ENCODE assay signal across 21 cellular contexts in genomic region chr11:16805942-16806341, GRCh38.
DNase-seq lines count a peak whose midpoint lies in the region; ATAC-seq and TF ChIP-seq lines count a peak whose summit lies in the region.
"Had no signal": no experiment of that assay in that cellular context is flagged by ENCODE, and none has a peak within 500 bp of the region (broad histone marks: within the 10 kb centered on the region; RNA-seq: fewer than 3 reads in every experiment).

No MANE protein-coding gene starts in this region.

- H3K36me3 Mint-ChIP-seq in activated CD4-positive, alpha-beta memory T cell treated with anti-CD3 and anti-CD28 coated beads for 36 hours, result no peaks in the 10 kb centered on the region
- H3K36me3 Mint-ChIP-seq: activated CD8-positive, alpha-beta memory T cell treated with anti-CD3 and anti-CD28 coated beads, Interleukin-2, amount 10 ng/mL, durations not matched to agents 7 days and 5 days had no signal

- H3K27ac ChIP-seq in GM23248 (no peak overlapping the region), Panc1 (ENCODE audit: low read length) (no peak overlapping the region), neutrophil (peak overlapping the region; percentile 84)

- no peaks in the 10 kb centered on the region for H3K9me2 ChIP-seq in GM23248 (ENCODE audit: insufficient read depth)

- ATAC-seq in Panc1, result peak; percentile 49; the same call in 1 of the 2 replicates
- no peak for ATAC-seq in HG02970 (IDR thresholded peaks at IDR 0.05; ENCODE audit: low FRiP score, unreplicated experiment)
- ATAC-seq: activated CD8-positive, alpha-beta memory T cell treated with anti-CD3 and anti-CD28 coated beads, Interleukin-2, amount 10 ng/mL, durations not matched to agents 7 days and 5 days; stimulated activated naive CD8-positive, alpha-beta T cell treated with anti-CD3 and anti-CD28 coated beads, Interleukin-15, Interleukin-2, amounts not matched to agents 100 U/mL and 50 U/mL, for 24 hours had no signal

- CTCF ChIA-PET in Panc1 (lab: Charles Lee), result no interaction called here
- CTCF ChIA-PET in activated CD4-positive, alpha-beta memory T cell treated with anti-CD3 and anti-CD28 coated beads for 36 hours (lab: Charles Lee), result interaction anchor here (0.8 to 3.6 kb wide), 4 partner anchors 14 to 22 kb away, joined by 3 to 13 read pairs (median 6); no protein-coding TSS in a partner anchor

- H3K79me2 ChIP-seq in GM23248 (ENCODE audit: insufficient read depth), result no peaks in the 10 kb centered on the region

- intact Hi-C loops in Panc1 (cut with micrococcal nuclease; ENCODE audit: unreplicated experiment), result no loop called here
- intact Hi-C loops in activated CD4-positive, alpha-beta memory T cell treated with anti-CD3 and anti-CD28 coated beads for 36 hours (cut with micrococcal nuclease), result no loop called here

- no peak overlapping the region for H3K27ac Mint-ChIP-seq in activated CD4-positive, alpha-beta memory T cell treated with anti-CD3 and anti-CD28 coated beads for 36 hours
- H3K27ac Mint-ChIP-seq: activated CD8-positive, alpha-beta memory T cell treated with anti-CD3 and anti-CD28 coated beads, Interleukin-2, amount 10 ng/mL, durations not matched to agents 7 days and 5 days; CD4-positive, alpha-beta T cell; endodermal cell had no signal

- H3F3A ChIP-seq in GM23248 (ENCODE audit: insufficient read depth), result no peaks in the 10 kb centered on the region

- no peaks in the 10 kb centered on the region for H3K9me3 ChIP-seq in GM23248 (ENCODE audit: low read depth)
- H3K9me3 ChIP-seq in Panc1 (ENCODE audit: control insufficient read depth, insufficient read depth, low read depth, low read length), result no peaks in the 10 kb centered on the region
- H3K9me3 ChIP-seq in neutrophil, result no peaks in the 10 kb centered on the region
- H3K9me3 ChIP-seq: Peyer's patch, right atrium auricular region had no signal

- in situ Hi-C loops in GM23248 (cut with MboI) (no loop called here), Panc1 (cut with HindIII; ENCODE audit: low pct_unique_long_range_greater_than_20kb, low sequenced_read_pairs) (no loop called here)

- no peak overlapping the region for H3K4me3 Mint-ChIP-seq in activated CD4-positive, alpha-beta memory T cell treated with anti-CD3 and anti-CD28 coated beads for 36 hours
- H3K4me3 Mint-ChIP-seq: activated CD8-positive, alpha-beta memory T cell treated with anti-CD3 and anti-CD28 coated beads, Interleukin-2, amount 10 ng/mL, durations not matched to agents 7 days and 5 days; CD4-positive, alpha-beta T cell; endodermal cell had no signal

- H3K27me3 ChIP-seq in GM23248 (replicated peaks; ENCODE audit: insufficient read depth) (0 out of 2 replicates have a peak, but pooled peaks cover 4% of the 10 kb centered on the region), Panc1 (ENCODE audit: control insufficient read depth, insufficient read depth, low read length) (no peaks in the 10 kb centered on the region), neutrophil (no peaks in the 10 kb centered on the region)
- H3K27me3 ChIP-seq: Peyer's patch, right atrium auricular region had no signal

- 57 to 63% methylated on average over 8 of the region's 8 CpGs for WGBS in GM23248 (ENCODE audit: low coverage in 1 of 2, low lambda C conversion rate in 2 of 2, missing lambda C conversion rate in 2 of 2), 2 experiments

- POLR2A ChIA-PET in Panc1 (lab: Charles Lee), result no interaction called here
- POLR2A ChIA-PET in activated CD4-positive, alpha-beta memory T cell treated with anti-CD3 and anti-CD28 coated beads for 36 hours (lab: Charles Lee), result no interaction called here

- peaks cover 2% of the 10 kb centered on the region for H3K4me1 Mint-ChIP-seq in activated CD4-positive, alpha-beta memory T cell treated with anti-CD3 and anti-CD28 coated beads for 36 hours (ENCODE audit: low read depth)

- BruUV-seq in Panc1 (replicated peaks; lab: Mats Ljungman, UMichigan), result no TSS peak

- H3K9ac ChIP-seq in GM23248, result no peak overlapping the region

- no peaks in the 10 kb centered on the region for H3K9me3 Mint-ChIP-seq in activated CD4-positive, alpha-beta memory T cell treated with anti-CD3 and anti-CD28 coated beads for 36 hours
- H3K9me3 Mint-ChIP-seq: CD4-positive, alpha-beta T cell; endodermal cell had no signal

- H3K4me1 ChIP-seq in GM23248 (ENCODE audit: insufficient read depth) (no peaks in the 10 kb centered on the region), Panc1 (ENCODE audit: control insufficient read depth, insufficient read depth, low read length) (0 out of 2 replicates have a peak, but pooled peaks cover 2% of the 10 kb centered on the region), neutrophil (ENCODE audit: control insufficient read depth in 1 of 2, insufficient read depth in 1 of 2, low read depth in 1 of 2, low read length in 1 of 2) (peaks cover 40 to 56% of the 10 kb centered on the region in 2 experiments)

- H3K36me3 ChIP-seq in GM23248 (ENCODE audit: low read depth), result no peaks in the 10 kb centered on the region
- H3K36me3 ChIP-seq in Panc1 (ENCODE audit: control insufficient read depth, insufficient read depth, low read length), result no peaks in the 10 kb centered on the region
- H3K36me3 ChIP-seq in neutrophil, result no peaks in the 10 kb centered on the region

- DNase-seq in GM23248 (peak; percentile 29), Panc1 (ENCODE audit: low read depth, low spot score) (no peak), fibroblast of mammary gland (ENCODE audit: low read depth) (peak; percentile 79), NCI-H2107 treated with DMSO at 0.1 percent for 48 hours (lab: John Stamatoyannopoulos, UW; ENCODE audit: unreplicated experiment) (no peak)
- no peak for DNase-seq in activated CD4-positive, alpha-beta memory T cell treated with anti-CD3 and anti-CD28 coated beads for 36 hours
- DNase-seq in stimulated activated CD4-positive, alpha-beta T cell treated with anti-CD3 and anti-CD28 coated beads, Interleukin-4, amount 100 ng/mL, for 24 hours, result no peak
- DNase-seq: activated CD8-positive, alpha-beta memory T cell treated with anti-CD3 and anti-CD28 coated beads, Interleukin-2, amount 10 ng/mL, durations not matched to agents 7 days and 5 days; activated effector memory CD4-positive, alpha-beta T cell treated with anti-CD3 and anti-CD28 coated beads, Interleukin-2, amount 50 U/mL, for 16 hours; CD4-positive, alpha-beta T cell; cerebellar nuclear complex; endodermal cell; foreskin melanocyte; NCI-H2081 treated with DMSO at 0.1 percent for 48 hours; NCI-H774; occipital lobe; Peyer's patch; stimulated activated naive CD8-positive, alpha-beta T cell treated with anti-CD3 and anti-CD28 coated beads, Interleukin-15, Interleukin-2, amounts not matched to agents 100 U/mL and 50 U/mL, for 24 hours; trophoblast cell had no signal

- no peak overlapping the region for H2AFZ ChIP-seq in GM23248

- H4K20me1 ChIP-seq in GM23248 (ENCODE audit: insufficient read depth), result no peaks in the 10 kb centered on the region

- no peaks in the 10 kb centered on the region for H3K27me3 Mint-ChIP-seq in activated CD4-positive, alpha-beta memory T cell treated with anti-CD3 and anti-CD28 coated beads for 36 hours
- H3K27me3 Mint-ChIP-seq: CD4-positive, alpha-beta T cell had no signal

- TF ChIP-seq CTCF in Panc1 (IDR thresholded peaks at IDR 0.05) (no peak), fibroblast of mammary gland (conservative IDR thresholded peaks at IDR 0.05; ENCODE audit: control insufficient read depth, insufficient read depth, low read depth, low read length) (no peak), neutrophil (IDR thresholded peaks at IDR 0.05) (no peak)

- H3K4me3 ChIP-seq in GM23248, result no peak overlapping the region
- H3K4me3 ChIP-seq in Panc1 (ENCODE audit: low read depth in 2 of 2, low read length in 2 of 2), result no peak overlapping the region
- H3K4me3 ChIP-seq in fibroblast of mammary gland (ENCODE audit: control insufficient read depth, low read depth, low read length), result no peak overlapping the region
- no peak overlapping the region for H3K4me3 ChIP-seq in neutrophil (ENCODE audit: low read depth in 1 of 2, low read length in 1 of 2)
- H3K4me3 ChIP-seq: Peyer's patch, right atrium auricular region had no signal

- no peak overlapping the region for H3K4me2 ChIP-seq in GM23248 (ENCODE audit: unreplicated experiment)

Comparison
In these comparisons a context has a peak if more than half of its experiments do, and no peak if none do; other contexts are left out.
1. DNase-seq: peak in GM23248 (single experiment) and fibroblast of mammary gland (single experiment); none in Panc1 (single experiment), NCI-H2107 treated with DMSO at 0.1 percent for 48 hours (single experiment), activated CD4-positive, alpha-beta memory T cell treated with anti-CD3 and anti-CD28 coated beads for 36 hours (single experiment) and stimulated activated CD4-positive, alpha-beta T cell treated with anti-CD3 and anti-CD28 coated beads, Interleukin-4, amount 100 ng/mL, for 24 hours (single experiment).